In genomic region chr2:99154643-99155536, GRCh38 we compare ENCODE assay signal across 8 cellular contexts. TPM values are rescaled to one million over a fixed set of nuclear protein-coding genes. Genes with fewer than 3 reads are reported as not detected.
DNase-seq lines count a peak whose midpoint lies in the region; ATAC-seq and TF ChIP-seq lines count a peak whose summit lies in the region.

Gene LIPT1 (plus strand): TSS chr2:99154967. CDS start chr2:99161958, 6,991 bp downstream.
Gene TSGA10 (minus strand): TSS chr2:99154942. CDS start chr2:99109439, 45,503 bp downstream.

- H3K4me3 ChIP-seq in GM23338, result peak within 1 kb of the TSS; percentile 92

- H3K27ac ChIP-seq in GM23338 (ENCODE audit: low read depth), result peak within 1 kb of the TSS; percentile 74; the same call in 1 of the 2 replicates

- H3K27ac Mint-ChIP-seq in GM23338 (peak within 1 kb of the TSS; percentile 95), natural killer cell (no peak within 1 kb of the TSS)
- peak within 1 kb of the TSS; percentile 89 for H3K27ac Mint-ChIP-seq in activated T-helper 2 cell treated with anti-CD3 and anti-CD28 coated beads, Interferon-gamma antibody, Interleukin-2, Interleukin-4, amounts not matched to agents 10 μg/mL and 5 μg/mL and 100 μg/mL, durations not matched to agents 14 hours and 24 hours and 36 hours

- H3K36me3 Mint-ChIP-seq in GM23338 (ENCODE audit: low read depth) (peaks cover 18% of the 10 kb centered on the region), natural killer cell (peaks cover 6% of the 10 kb centered on the region)
- peaks cover 19% of the 10 kb centered on the region for H3K36me3 Mint-ChIP-seq in activated T-helper 2 cell treated with anti-CD3 and anti-CD28 coated beads, Interferon-gamma antibody, Interleukin-2, Interleukin-4, amounts not matched to agents 10 μg/mL and 5 μg/mL and 100 μg/mL, durations not matched to agents 14 hours and 24 hours and 36 hours (ENCODE audit: low read depth)

- H3K27me3 Mint-ChIP-seq in GM23338 (ENCODE audit: insufficient read depth, low read depth, poor library complexity) (peaks cover 4% of the 10 kb centered on the region), natural killer cell (ENCODE audit: low read depth in 2 of 2) (no peaks in the 10 kb centered on the region)
- H3K27me3 Mint-ChIP-seq in activated T-helper 2 cell treated with anti-CD3 and anti-CD28 coated beads, Interferon-gamma antibody, Interleukin-2, Interleukin-4, amounts not matched to agents 10 μg/mL and 5 μg/mL and 100 μg/mL, durations not matched to agents 14 hours and 24 hours and 36 hours (ENCODE audit: low read depth), result no peaks in the 10 kb centered on the region

- H3K4me3 Mint-ChIP-seq in GM23338 (peak within 1 kb of the TSS; percentile 87), natural killer cell (no peak within 1 kb of the TSS)
- H3K4me3 Mint-ChIP-seq in activated T-helper 2 cell treated with anti-CD3 and anti-CD28 coated beads, Interferon-gamma antibody, Interleukin-2, Interleukin-4, amounts not matched to agents 10 μg/mL and 5 μg/mL and 100 μg/mL, durations not matched to agents 14 hours and 24 hours and 36 hours (ENCODE audit: low read depth), result peak within 1 kb of the TSS; percentile 95

- intact Hi-C loops in activated T-helper 2 cell treated with anti-CD3 and anti-CD28 coated beads, Interferon-gamma antibody, Interleukin-2, Interleukin-4, amounts not matched to agents 10 μg/mL and 5 μg/mL and 100 μg/mL, durations not matched to agents 14 hours and 24 hours and 36 hours (cut with micrococcal nuclease), result loop anchor here (1.0 to 10.0 kb wide), 8 partner anchors 14 to 1410 kb away; partner anchors contain the start of genes C2orf15, EIF5B, MITD1 and MRPL30
- intact Hi-C loops in natural killer cell (cut with micrococcal nuclease), result loop anchor here (1.0 to 5.0 kb wide), 4 partner anchors 14 to 518 kb away; partner anchors contain the start of genes C2orf15, EIF5B, MITD1 and MRPL30

- H2AFZ ChIP-seq in GM23338, result peak within 1 kb of the TSS; percentile 99

- H4K20me1 ChIP-seq in GM23338 (replicated peaks; ENCODE audit: insufficient read depth), result 0 out of 2 replicates have a peak, but pooled peaks cover 4% of the 10 kb centered on the region

- peak; percentile 92 for ATAC-seq in GM23338
- peak; percentile 89 to 97 (median 93) for ATAC-seq in natural killer cell

- H3K36me3 ChIP-seq in GM23338 (ENCODE audit: insufficient read depth), result peaks cover 8% of the 10 kb centered on the region; the same call in 1 of the 2 replicates

- no peaks in the 10 kb centered on the region for H3F3A ChIP-seq in GM23338 (replicated peaks; ENCODE audit: low read depth)

- 0 out of 4 replicates have a peak, but pooled peaks of 1 of the 2 experiments have one; percentile 19 for TF ChIP-seq CTCF in GM23338 (conservative IDR thresholded peaks at IDR 0.05; ENCODE audit: low read depth in 2 of 2)
- TF ChIP-seq CTCF in natural killer cell (IDR thresholded peaks at IDR 0.05), result no peak

- H3K9me2 ChIP-seq in GM23338 (ENCODE audit: insufficient read depth), result no peaks in the 10 kb centered on the region

- H3K4me1 Mint-ChIP-seq in GM23338 (peaks cover 16% of the 10 kb centered on the region), natural killer cell (peaks cover 0 to 48% of the 10 kb centered on the region in 2 donors)
- peaks cover 25% of the 10 kb centered on the region for H3K4me1 Mint-ChIP-seq in activated T-helper 2 cell treated with anti-CD3 and anti-CD28 coated beads, Interferon-gamma antibody, Interleukin-2, Interleukin-4, amounts not matched to agents 10 μg/mL and 5 μg/mL and 100 μg/mL, durations not matched to agents 14 hours and 24 hours and 36 hours (ENCODE audit: low read depth)

- no peaks in the 10 kb centered on the region for H3K9me3 Mint-ChIP-seq in GM23338
- no peaks in the 10 kb centered on the region for H3K9me3 Mint-ChIP-seq in activated T-helper 2 cell treated with anti-CD3 and anti-CD28 coated beads, Interferon-gamma antibody, Interleukin-2, Interleukin-4, amounts not matched to agents 10 μg/mL and 5 μg/mL and 100 μg/mL, durations not matched to agents 14 hours and 24 hours and 36 hours
- H3K9me3 Mint-ChIP-seq in natural killer cell, result no peaks in the 10 kb centered on the region

- no peaks in the 10 kb centered on the region for H3K27me3 ChIP-seq in GM23338 (ENCODE audit: insufficient read depth)

- H3K4me2 ChIP-seq in GM23338, result peak within 1 kb of the TSS; percentile 97

- H3K79me2 ChIP-seq in GM23338 (replicated peaks; ENCODE audit: insufficient read depth), result peaks cover 16% of the 10 kb centered on the region

- DNase-seq in EL, result peak; percentile 91
- DNase-seq in GM23338 (ENCODE audit: low spot score), result peak; percentile 91
- DNase-seq in Kasumi-1 (lab: John Stamatoyannopoulos, UW), result peak; percentile 89
- peak; percentile 94 for DNase-seq in RKO (ENCODE audit: low spot score)
- peak; percentile 88 for DNase-seq in activated T-helper 2 cell treated with anti-CD3 and anti-CD28 coated beads, Interferon-gamma antibody, Interleukin-2, Interleukin-4, amounts not matched to agents 10 μg/mL and 5 μg/mL and 100 μg/mL, durations not matched to agents 14 hours and 24 hours and 36 hours (ENCODE audit: low spot score)
- DNase-seq in fibroblast of peridontal ligament (ENCODE audit: extremely low read depth), result peak; percentile 84
- DNase-seq in natural killer cell, result peak; percentile 90
- peak; percentile 92 for DNase-seq in stimulated activated naive CD4-positive, alpha-beta T cell treated with Interleukin-2 at 50 U/mL for 16 hours (lab: John Stamatoyannopoulos, UW)

- peaks cover 14% of the 10 kb centered on the region for H3K4me1 ChIP-seq in GM23338 (ENCODE audit: insufficient read depth)

TF ChIP-seq in GM23338, 12 proteins besides CTCF, POLR2A, EP300 and RAD21:
- peak; percentile 37; the same call in 1 of the 2 replicates for TF ChIP-seq ETS1 (IDR thresholded peaks at IDR 0.05)
- peak; percentile 80 for TF ChIP-seq CREB1 (CRISPR knock-in tag; IDR thresholded peaks at IDR 0.05; ENCODE audit: low read depth)
- no peak for TF ChIP-seq STAT1 (IDR thresholded peaks at IDR 0.05; ENCODE audit: unreplicated experiment)
- TF ChIP-seq EZH2 (IDR thresholded peaks at IDR 0.05; ENCODE audit: low read depth, unreplicated experiment), result no peak
- no peak for TF ChIP-seq NANOG (IDR thresholded peaks at IDR 0.05; ENCODE audit: borderline replicate concordance)
- TF ChIP-seq POLR2AphosphoS5 (IDR thresholded peaks at IDR 0.05; ENCODE audit: low read depth), result peak; percentile 92
- no peak for TF ChIP-seq ZNF114 (CRISPR knock-in tag; IDR thresholded peaks at IDR 0.05)
- no peak for TF ChIP-seq JUNB (IDR thresholded peaks at IDR 0.05; ENCODE audit: unreplicated experiment)
- no peak for TF ChIP-seq REST (IDR thresholded peaks at IDR 0.05; ENCODE audit: unreplicated experiment)
- TF ChIP-seq EZH2phosphoT487 (IDR thresholded peaks at IDR 0.05; ENCODE audit: unreplicated experiment), result no peak
TF ChIP-seq in GM23338: peak in this region for 3.

RNA-seq across cellular contexts. Expression of gene LIPT1, which starts in this region (rescaled TPM):
- total RNA-seq in GM23338 (2014; rRNA removed; shearing (Covaris generic)), result 7.7 and 11.5 TPM in 2 replicates
- polyA plus RNA-seq in GM23338 (2016; fragmentation: Nextera tagmentation; extraction: Ambion mirVana), result 12.7 and 15.4 TPM in 2 replicates
- total RNA-seq in activated T-helper 2 cell treated with anti-CD3 and anti-CD28 coated beads, Interferon-gamma antibody, Interleukin-2, Interleukin-4, amounts not matched to agents 10 μg/mL and 5 μg/mL and 100 μg/mL, durations not matched to agents 14 hours and 24 hours and 36 hours, result 3.4 and 3.5 TPM in 2 replicates
- 10 to 100 TPM; 12.0 to 21.4 (median 17.3) TPM for total RNA-seq in natural killer cell

RNA-seq across cellular contexts. Expression of gene TSGA10, which starts in this region (rescaled TPM):
- 6.4 and 9.9 TPM in 2 replicates for total RNA-seq in GM23338 (2014; rRNA removed; shearing (Covaris generic))
- 23.0 and 24.2 TPM in 2 replicates for polyA plus RNA-seq in GM23338 (2016; fragmentation: Nextera tagmentation; extraction: Ambion mirVana)
- total RNA-seq in activated T-helper 2 cell treated with anti-CD3 and anti-CD28 coated beads, Interferon-gamma antibody, Interleukin-2, Interleukin-4, amounts not matched to agents 10 μg/mL and 5 μg/mL and 100 μg/mL, durations not matched to agents 14 hours and 24 hours and 36 hours, result 3.3 and 3.4 TPM in 2 replicates
- total RNA-seq in natural killer cell, result 10 to 100 TPM in 2 of 3 donors, 1 to 10 TPM in 1; 8.4 to 16.0 (median 11.5) TPM

Comparison
In these comparisons a context has a peak if more than half of its experiments do, and no peak if none do; other contexts are left out.
1. Peak in every context shown above with its lines: DNase-seq, ATAC-seq, H3K4me3 ChIP-seq and H3K27ac ChIP-seq.
2. H3K27ac Mint-ChIP-seq: peak in GM23338 (single experiment) and activated T-helper 2 cell treated with anti-CD3 and anti-CD28 coated beads, Interferon-gamma antibody, Interleukin-2, Interleukin-4, amounts not matched to agents 10 μg/mL and 5 μg/mL and 100 μg/mL, durations not matched to agents 14 hours and 24 hours and 36 hours (single experiment); none in natural killer cell (0 of 2).